ENCODE assay signal across 17 cellular contexts in the genomic region with DNA sequence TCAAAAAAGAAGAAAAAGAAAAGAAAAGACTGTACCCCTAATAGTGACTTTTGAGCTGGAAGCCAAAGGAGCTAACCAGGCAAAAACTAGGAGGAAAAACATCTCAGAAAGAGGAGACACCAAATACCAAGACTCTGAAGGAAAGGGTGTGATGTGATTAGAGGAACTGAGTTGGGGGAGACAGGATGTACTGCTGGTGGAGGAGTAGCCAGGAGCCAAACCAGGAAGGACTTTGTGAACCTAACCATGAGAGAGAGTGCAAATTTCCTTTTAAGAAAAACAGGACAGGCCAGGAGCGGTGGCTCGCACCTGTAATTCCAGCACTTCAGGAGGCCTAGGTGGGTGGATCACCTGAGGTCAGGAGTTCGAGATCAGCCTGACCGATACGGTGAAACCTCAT. TPM values are rescaled to one million over a fixed set of nuclear protein-coding genes. Genes with fewer than 3 reads are reported as not detected.
"Had no signal": no experiment of that assay in that cellular context is flagged by ENCODE, and none has a peak within 500 bp of the region (broad histone marks: within the 10 kb centered on the region; RNA-seq: fewer than 3 reads in every experiment).

No MANE protein-coding gene starts in this region.

- H3K9ac ChIP-seq: SK-N-SH had no signal

- H3K36me3 ChIP-seq: left lung had no signal

- H2AFZ ChIP-seq: hepatocyte had no signal

- ATAC-seq: gastroesophageal sphincter; left lung; naive thymus-derived CD8-positive, alpha-beta T cell; stimulated activated memory B cell treated with anti-CD40 and anti-IgM and Interleukin-4, amounts not matched to agents 10 μg/mL and 1 μg/mL and 100 μg/mL, for 72 hours had no signal

- H3K79me2 ChIP-seq: hepatocyte had no signal

- H3K4me3 ChIP-seq: coronary artery, gastroesophageal sphincter, hepatocyte, left lung had no signal

- H3K9me3 ChIP-seq: gastroesophageal sphincter, left lung, SK-N-SH had no signal

- H3K4me2 ChIP-seq: hepatocyte, SK-N-SH had no signal

- DNase-seq: activated CD4-positive, alpha-beta T cell treated with anti-CD3 and anti-CD28 coated beads, Interleukin-2, amount 50 U/mL, for 1 hour; activated naive CD8-positive, alpha-beta T cell treated with anti-CD3 and anti-CD28 coated beads, Interleukin-2, amount 10 ng/mL, durations not matched to agents 7 days and 5 days; effector CD8-positive, alpha-beta T cell; mesenchymal stem cell; naive thymus-derived CD8-positive, alpha-beta T cell; SK-N-SH; stimulated activated CD4-positive, alpha-beta T cell treated with anti-CD3 and anti-CD28 coated beads, Interleukin-2, amount 100 ng/mL, for 48 hours; substantia nigra; T-helper 1 cell had no signal

- H3K27ac ChIP-seq: hepatocyte, left lung had no signal

- FAIRE-seq: keratinocyte had no signal

RNA-seq across cellular contexts. Expression of gene RBP7, which starts 4.1 kb away (rescaled TPM):
- total RNA-seq: activated CD8-positive, alpha-beta memory T cell treated with anti-CD3 and anti-CD28 coated beads for 36 hours; activated T-helper 1 cell treated with anti-CD3 and anti-CD28 coated beads, Interleukin-12 subunit alpha, Interleukin-12 subunit beta, Interleukin-2, Interleukin-4 antibody, amounts not matched to agents 30 ng/mL and 10 ng/mL and 1 ng/mL, durations not matched to agents 14 hours and 24 hours and 36 hours; naive thymus-derived CD8-positive, alpha-beta T cell had no signal
- polyA plus RNA-seq: naive thymus-derived CD8-positive, alpha-beta T cell had no signal
